In genomic region chr6:139372326-139373153, GRCh38 we compare ENCODE assay signal across 8 cellular contexts. TPM values are rescaled to one million over a fixed set of nuclear protein-coding genes. Genes with fewer than 3 reads are reported as not detected.
DNase-seq lines count a peak whose midpoint lies in the region.

No MANE protein-coding gene starts in this region.

- H3K4me2 ChIP-seq in Karpas-422 (ENCODE audit: low read depth, low read length, poor library complexity, severe bottlenecking): peak overlapping the region; percentile 83

- no peaks in the 10 kb centered on the region for H3K9me2 ChIP-seq in Karpas-422 (replicated peaks; ENCODE audit: insufficient read depth, low read length)

- DNase-seq in CD1c-positive myeloid dendritic cell (ENCODE audit: extremely low spot score): peak; percentile 27
- DNase-seq in Karpas-422: no peak
- DNase-seq in cerebellar cortex (ENCODE audit: low spot score): peak; percentile 15
- DNase-seq in HK-2 (ENCODE audit: unreplicated experiment): no peak
- no peak for DNase-seq in head of caudate nucleus
- no peak for DNase-seq in Kasumi-1 (lab: John Stamatoyannopoulos, UW)
- DNase-seq in NCI-H187 (lab: John Stamatoyannopoulos, UW): no peak

- H3K9me3 ChIP-seq in Karpas-422 (ENCODE audit: low read length) (no peaks in the 10 kb centered on the region), mucosa of rectum (ENCODE audit: control insufficient read depth in 2 of 2, low read length in 2 of 2) (no peaks in the 10 kb centered on the region)

- intact Hi-C loops in head of caudate nucleus (cut with DNase I): loop anchor here (10.0 kb wide), 1 partner anchor 238 kb away; the partner anchor contains the start of gene HECA

- H3K9ac ChIP-seq in Karpas-422 (ENCODE audit: low read length) (peak overlapping the region; percentile 96), mucosa of rectum (ENCODE audit: low read depth in 1 of 2, low read length in 2 of 2) (peak overlapping the region; percentile 83 to 87)

- peaks cover 29% of the 10 kb centered on the region for H3K79me2 ChIP-seq in Karpas-422 (ENCODE audit: low read length)

- H3K4me1 ChIP-seq in Karpas-422 (ENCODE audit: low read length) (peaks cover 64% of the 10 kb centered on the region), mucosa of rectum (ENCODE audit: control insufficient read depth in 2 of 2, insufficient read depth in 2 of 2, low read length in 2 of 2) (peaks cover 21 to 37% of the 10 kb centered on the region in 2 donors)

- no peak overlapping the region for H2AFZ ChIP-seq in Karpas-422 (ENCODE audit: low read length)

- H3K27me3 ChIP-seq in Karpas-422 (ENCODE audit: low read length): no peaks in the 10 kb centered on the region
- H3K27me3 ChIP-seq in mucosa of rectum (ENCODE audit: control insufficient read depth in 2 of 2, insufficient read depth in 2 of 2, low read length in 2 of 2): no peaks in the 10 kb centered on the region

- peak overlapping the region; percentile 96 for H3K4me3 ChIP-seq in Karpas-422 (ENCODE audit: low read length)
- peak overlapping the region; percentile 82 to 99 for H3K4me3 ChIP-seq in mucosa of rectum (ENCODE audit: low read length in 2 of 2)

- H3K27ac ChIP-seq in Karpas-422 (ENCODE audit: low read length): peak overlapping the region; percentile 91
- peak overlapping the region; percentile 94 to 100 for H3K27ac ChIP-seq in mucosa of rectum (ENCODE audit: low read depth in 2 of 2, low read length in 2 of 2)

- peaks cover 20% of the 10 kb centered on the region; the same call in 1 of the 2 replicates for H4K20me1 ChIP-seq in Karpas-422 (ENCODE audit: insufficient read depth, low read depth, low read length)

- H3K36me3 ChIP-seq in Karpas-422 (ENCODE audit: insufficient read depth, low read length) (peaks cover 19% of the 10 kb centered on the region), mucosa of rectum (ENCODE audit: control insufficient read depth in 2 of 2, insufficient read depth in 2 of 2, low read length in 2 of 2) (peaks cover 11 to 16% of the 10 kb centered on the region in 2 donors)

RNA-seq across cellular contexts. Expression of gene CITED2, which starts 1.9 kb away (rescaled TPM):
- total RNA-seq in Karpas-422 (2014; rRNA removed; shearing (Covaris generic); ENCODE audit: low replicate concordance): 67.7 and 77.2 TPM in 2 replicates

Comparison
In these comparisons a context has a peak if more than half of its experiments do, and no peak if none do; other contexts are left out.
1. DNase-seq: peak in CD1c-positive myeloid dendritic cell (single experiment) and cerebellar cortex (single experiment); none in Karpas-422 (single experiment), HK-2 (single experiment), head of caudate nucleus (0 of 42), Kasumi-1 (0 of 2) and NCI-H187 (0 of 2).